In genomic region chr13:98972627-98973026, GRCh38 we compare ENCODE assay signal across 11 cellular contexts. TPM values are rescaled to one million over a fixed set of nuclear protein-coding genes. Genes with fewer than 3 reads are reported as not detected.
DNase-seq lines count a peak whose midpoint lies in the region; ATAC-seq, FAIRE-seq and TF ChIP-seq lines count a peak whose summit lies in the region.
"Had no signal": no experiment of that assay in that cellular context is flagged by ENCODE, and none has a peak within 500 bp of the region (broad histone marks: within the 10 kb centered on the region; RNA-seq: fewer than 3 reads in every experiment).

No MANE protein-coding gene starts in this region.

- H3K9me3 ChIP-seq in cardiac muscle cell (ENCODE audit: low read depth) = no peaks in the 10 kb centered on the region
- H3K9me3 ChIP-seq in transverse colon = no peaks in the 10 kb centered on the region
- H3K9me3 ChIP-seq in HepG2 (ENCODE audit: low read length) = no peaks in the 10 kb centered on the region
- H3K9me3 ChIP-seq: A549, ascending aorta had no signal

- H3K4me3 ChIP-seq in cardiac muscle cell (no peak overlapping the region), astrocyte of the spinal cord (ENCODE audit: low read depth, low read length) (no peak overlapping the region), transverse colon (no peak overlapping the region), HepG2 (replicated peaks in 1 of 3; ENCODE audit: insufficient read depth in 1 of 3, low read depth in 2 of 3, low read length in 3 of 3) (no peak overlapping the region)
- H3K4me3 ChIP-seq: A549, ascending aorta had no signal

- no peak for TF ChIP-seq EP300 in transverse colon (IDR thresholded peaks at IDR 0.05; ENCODE audit: low read depth)
- no peak for TF ChIP-seq EP300 in HepG2 (IDR thresholded peaks at IDR 0.05; ENCODE audit: low read depth in 2 of 2, low read length in 2 of 2)
- TF ChIP-seq EP300 in HepG2 (CRISPR knock-in tag; IDR thresholded peaks at IDR 0.05; ENCODE audit: borderline replicate concordance) = no peak

- H3K27me3 ChIP-seq in cardiac muscle cell (no peaks in the 10 kb centered on the region), transverse colon (no peaks in the 10 kb centered on the region), HepG2 (ENCODE audit: control insufficient read depth in 1 of 2, insufficient read depth in 2 of 2, low read length in 2 of 2) (peaks cover 0 to 1% of the 10 kb centered on the region in 2 experiments; a peak in 1 of 5 replicates)
- H3K27me3 ChIP-seq: ascending aorta had no signal

- H3K4me1 ChIP-seq in cardiac muscle cell (ENCODE audit: low read depth) (peaks cover 64% of the 10 kb centered on the region), transverse colon (peaks cover 16 to 41% (median 16%) of the 10 kb centered on the region in 4 donors), HepG2 (ENCODE audit: insufficient read depth, low read length) (peaks cover 7% of the 10 kb centered on the region; the same call in 1 of the 2 replicates)

- H3K36me3 ChIP-seq in cardiac muscle cell (no peaks in the 10 kb centered on the region), transverse colon (no peaks in the 10 kb centered on the region), HepG2 (replicated peaks in 1 of 2; ENCODE audit: control insufficient read depth in 1 of 2, insufficient read depth in 2 of 2, low read length in 2 of 2) (no peaks in the 10 kb centered on the region)
- H3K36me3 ChIP-seq: ascending aorta had no signal

- H3K27ac ChIP-seq in cardiac muscle cell (peak overlapping the region; percentile 79), transverse colon (peak overlapping the region in 3 of 4 donors; percentile 0 to 19 (median 0)), HepG2 (ENCODE audit: extremely low read length, insufficient read depth, low read length) (no peak overlapping the region)
- H3K27ac ChIP-seq: A549, ascending aorta had no signal

- no peaks in the 10 kb centered on the region for H4K20me1 ChIP-seq in HepG2 (ENCODE audit: insufficient read depth, low read length)

- DNase-seq in cardiac muscle cell (ENCODE audit: low read depth in 1 of 2, low spot score in 1 of 2) (peak; percentile 54 to 66), cardiac septum (ENCODE audit: low spot score) (no peak), astrocyte of the spinal cord (ENCODE audit: low read depth, low spot score) (peak; percentile 74), kidney glomerular epithelial cell (lab: John Stamatoyannopoulos, UW) (peak; percentile 26), transverse colon (no peak), HepG2 (ENCODE audit: low spot score) (no peak)
- no peak for DNase-seq in activated CD8-positive, alpha-beta memory T cell treated with anti-CD3 and anti-CD28 coated beads, Interleukin-2, amount 50 U/mL, for 48 hours
- DNase-seq: MM.1S had no signal

- ATAC-seq in HepG2 = no peak
- no peak for ATAC-seq in GM21619 (IDR thresholded peaks at IDR 0.05; ENCODE audit: unreplicated experiment)
- ATAC-seq: A549 had no signal

- intact Hi-C loops in cardiac septum (cut with DNase I) (loop anchor here (2.0 to 10.0 kb wide), 2 partner anchors 62 to 112 kb away; no protein-coding TSS in a partner anchor), transverse colon (cut with DNase I; ENCODE audit: low total_unique reads) (no loop called here), HepG2 (cut with micrococcal nuclease; ENCODE audit: unreplicated experiment) (no loop called here)

- WGBS in transverse colon (ENCODE audit: low coverage in 1 of 2), 2 donors = 60 to 74% methylated on average over 1 to 4 of the region's 4 CpGs
- 36% methylated on average over 4 of the region's 4 CpGs for WGBS in HepG2 (ENCODE audit: low lambda C conversion rate)

- no peaks in the 10 kb centered on the region for H3K79me2 ChIP-seq in HepG2 (ENCODE audit: insufficient read depth, low read length)

- CTCF ChIA-PET in HepG2 (lab: Yijun Ruan, JAX; ENCODE audit: low intra/inter-chr PET ratio, low total read pairs) = no interaction called here

- TF ChIP-seq POLR2A in transverse colon (IDR thresholded peaks at IDR 0.05) = no peak
- TF ChIP-seq POLR2A in HepG2 (IDR thresholded peaks at IDR 0.05; ENCODE audit: insufficient read depth in 1 of 2, low read depth in 2 of 2, low read length in 2 of 2) = no peak

- no peak for TF ChIP-seq RAD21 in HepG2 (CRISPR knock-in tag; IDR thresholded peaks at IDR 0.05)

- no peak for FAIRE-seq in HepG2 (lab: Jason Lieb, UNC)
- FAIRE-seq: A549 had no signal

- POLR2A ChIA-PET in HepG2 (lab: Yijun Ruan, JAX) = no interaction called here

- TF ChIP-seq CTCF in cardiac muscle cell (IDR thresholded peaks at IDR 0.05; ENCODE audit: low read depth, low read length) (no peak), astrocyte of the spinal cord (IDR thresholded peaks at IDR 0.05; ENCODE audit: low read depth, low read length) (no peak), transverse colon (IDR thresholded peaks at IDR 0.05) (no peak), HepG2 (CRISPR knock-in tag; IDR thresholded peaks at IDR 0.05) (no peak)

- in situ Hi-C loops in astrocyte of the spinal cord (cut with HindIII; ENCODE audit: low sequenced_read_pairs) = no loop called here
- in situ Hi-C loops in transverse colon (cut with MboI; ENCODE audit: low pct_ligation_motif_present in 1 of 4, low pct_unique_long_range_greater_than_20kb in 1 of 4, low sequenced_read_pairs in 3 of 4) = no loop called here
- in situ Hi-C loops in HepG2 (cut with HindIII; ENCODE audit: extremely low pct_ligation_motif_present, low pct_unique_long_range_greater_than_20kb) = no loop called here

- no TSS peak for BruUV-seq in HepG2 (replicated peaks; lab: Mats Ljungman, UMichigan)

- H3K4me2 ChIP-seq in HepG2 (ENCODE audit: low read depth, low read length) = no peak overlapping the region
- H3K4me2 ChIP-seq: A549 had no signal

- no peak overlapping the region for H2AFZ ChIP-seq in HepG2 (ENCODE audit: low read length)

- no peak overlapping the region for H3K9ac ChIP-seq in HepG2 (ENCODE audit: insufficient read depth, low read depth, low read length)

TF ChIP-seq in HepG2, 621 proteins besides CTCF, POLR2A, EP300 and RAD21:
- TF ChIP-seq ZSCAN22 (CRISPR knock-in tag; IDR thresholded peaks at IDR 0.05) (no peak), ZNF382 (CRISPR knock-in tag; IDR thresholded peaks at IDR 0.05; ENCODE audit: borderline replicate concordance) (no peak), GATAD2A (CRISPR knock-in tag; IDR thresholded peaks at IDR 0.05) (no peak)

RNA-seq across cellular contexts. Expression of gene DOCK9, which starts 5.2 kb away (rescaled TPM):
- total RNA-seq in cardiac muscle cell (32.8 and 61.3 TPM in 2 replicates), cardiac septum (30.6 TPM), transverse colon (100 to 1,000 TPM in 1 of 4 donors, 10 to 100 TPM in 3; 44.5 to 120 (median 71.4) TPM), HepG2 (2016; rRNA removed; fragmentation: Illumina TruSeq; extraction: Trizol) (0.97 and 2.0 TPM in 2 replicates)
- polyA plus RNA-seq in cardiac muscle cell (33.2 and 39.1 TPM in 2 replicates), HepG2 (2011; rRNA removed) (0.44 and 1.8 TPM in 2 replicates)
- 0.10 and 0.62 TPM in 2 replicates for total RNA-seq in HepG2 (2016; cell fraction: cytosol; rRNA removed; fragmentation: Illumina TruSeq; extraction: Trizol; ENCODE audit: low read depth)
- total RNA-seq in HepG2 (2016; cell fraction: insoluble cytoplasmic fraction; rRNA removed; fragmentation: Illumina TruSeq; extraction: Trizol) = 1.1 and 1.3 TPM in 2 replicates
- 0.31 and 0.65 TPM in 2 replicates for total RNA-seq in HepG2 (2016; cell fraction: membrane; rRNA removed; fragmentation: Illumina TruSeq; extraction: Trizol)
- 1.1 and 1.3 TPM in 2 replicates for total RNA-seq in HepG2 (2016; cell fraction: nucleus; rRNA removed; fragmentation: Illumina TruSeq; extraction: Trizol)
- polyA plus RNA-seq in HepG2 (2011; cell fraction: cytosol; rRNA removed) = 0.90 and 0.91 TPM in 2 replicates
- polyA plus RNA-seq in HepG2 (2011; cell fraction: nucleus; rRNA removed) = 1.1 and 1.4 TPM in 2 replicates
- polyA plus RNA-seq in HepG2 (2012) = 1.4 and 2.1 TPM in 2 replicates
- 0.03 and 0.12 TPM in 2 replicates for polyA plus RNA-seq in HepG2 (2016; cell fraction: cytosol; fragmentation: Illumina TruSeq; extraction: Trizol; ENCODE audit: low read depth)
- 0.71 and 1.6 TPM in 2 replicates for polyA plus RNA-seq in HepG2 (2016; cell fraction: insoluble cytoplasmic fraction; fragmentation: Illumina TruSeq; extraction: Trizol; ENCODE audit: low read depth)
- 0.06 and 0.08 TPM in 2 replicates for polyA plus RNA-seq in HepG2 (2016; cell fraction: membrane; fragmentation: Illumina TruSeq; extraction: Trizol; ENCODE audit: low read depth)
- 1.8 and 4.8 TPM in 2 replicates for polyA plus RNA-seq in HepG2 (2016; cell fraction: nucleus; fragmentation: Illumina TruSeq; extraction: Trizol; ENCODE audit: insufficient read depth, low read depth)
- polyA minus RNA-seq in HepG2 (2011; rRNA and poly(A)+ RNA removed; ENCODE audit: low replicate concordance) = 2.7 and 35.6 TPM in 2 replicates
- polyA minus RNA-seq in HepG2 (2011; cell fraction: cytosol; rRNA and poly(A)+ RNA removed) = 1.1 and 1.3 TPM in 2 replicates
- 2.4 and 5.8 TPM in 2 replicates for polyA minus RNA-seq in HepG2 (2011; cell fraction: nucleus; rRNA and poly(A)+ RNA removed)

Comparison
In these comparisons a context has a peak if more than half of its experiments do, and no peak if none do; other contexts are left out.
1. DNase-seq: peak in cardiac muscle cell (2 of 2), astrocyte of the spinal cord (single experiment) and kidney glomerular epithelial cell (single experiment); none in cardiac septum (single experiment), transverse colon (single experiment), activated CD8-positive, alpha-beta memory T cell treated with anti-CD3 and anti-CD28 coated beads, Interleukin-2, amount 50 U/mL, for 48 hours (single experiment) and HepG2 (single experiment).
2. RNA of gene DOCK9, which starts 5.2 kb away (total RNA-seq): 44.5 to 120 TPM in transverse colon, 32.8 to 61.3 TPM in cardiac muscle cell and 30.6 TPM in cardiac septum (single experiment); 0.10 to 2.0 TPM in HepG2; every median in the first group is over 10 times any median in the second.